In the genomic region with DNA sequence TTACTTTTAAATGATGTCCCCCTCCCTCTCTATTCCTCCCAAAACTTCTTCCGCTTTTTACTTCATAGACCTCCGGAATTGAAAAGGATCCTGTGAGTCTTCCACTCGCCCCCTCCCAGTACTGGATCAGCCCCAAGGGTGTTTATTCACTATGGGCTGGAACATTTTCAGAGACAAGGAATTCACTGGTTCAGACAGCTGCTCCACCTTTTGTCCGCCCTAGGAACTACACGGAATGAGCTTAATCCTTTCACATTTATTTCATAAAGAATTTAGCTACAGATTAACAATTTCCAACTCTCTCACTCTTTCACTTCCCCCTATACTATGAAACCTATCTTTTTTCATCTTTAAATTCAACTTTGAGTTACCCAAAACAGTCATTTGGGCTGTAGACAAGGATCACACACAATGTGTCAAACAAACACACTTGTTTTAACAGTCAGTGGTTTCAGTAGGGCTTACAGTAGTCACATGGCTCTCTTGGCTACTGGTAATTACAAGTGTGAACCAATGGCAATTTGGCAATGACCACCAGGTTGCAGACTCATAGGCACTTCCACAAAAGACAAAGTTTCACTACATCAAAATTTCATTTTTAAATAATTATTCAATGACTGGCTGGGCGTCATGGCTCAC, we compare ENCODE assay signal across 9 cellular contexts. TPM values are rescaled to one million over a fixed set of nuclear protein-coding genes. Genes with fewer than 3 reads are reported as not detected.
DNase-seq lines count a peak whose midpoint lies in the region; ATAC-seq, FAIRE-seq and TF ChIP-seq lines count a peak whose summit lies in the region.
"Had no signal": no experiment of that assay in that cellular context is flagged by ENCODE, and none has a peak within 500 bp of the region (broad histone marks: within the 10 kb centered on the region; RNA-seq: fewer than 3 reads in every experiment).

No MANE protein-coding gene starts in this region.

- TF ChIP-seq POLR2A in esophagus muscularis mucosa (IDR thresholded peaks at IDR 0.05; ENCODE audit: low read depth) = no peak

- WGBS in esophagus muscularis mucosa = 43% methylated on average over 6 of the region's 6 CpGs

- no peaks in the 10 kb centered on the region for H3K4me1 ChIP-seq in esophagus muscularis mucosa

- peak; percentile 5 for FAIRE-seq in GM18507 (lab: Jason Lieb, UNC)

- no peak for TF ChIP-seq EP300 in esophagus muscularis mucosa (IDR thresholded peaks at IDR 0.05)

- TF ChIP-seq CTCF in esophagus muscularis mucosa (IDR thresholded peaks at IDR 0.05) (peak; percentile 24 to 56 (median 28)), omental fat pad (IDR thresholded peaks at IDR 0.05) (peak in 1 of 3 donors; percentile 34)

- DNase-seq in CD1c-positive myeloid dendritic cell (ENCODE audit: extremely low spot score) (peak; percentile 26), GM18507 (ENCODE audit: extremely low spot score, insufficient read length, low read depth) (no peak), RPMI7951 (ENCODE audit: low read depth) (peak; percentile 47), esophagus muscularis mucosa (ENCODE audit: extremely low spot score) (no peak), omental fat pad (ENCODE audit: low spot score) (peak; percentile 42)
- DNase-seq: naive thymus-derived CD8-positive, alpha-beta T cell had no signal

- no peaks in the 10 kb centered on the region for H3K27me3 ChIP-seq in esophagus muscularis mucosa

- H3K4me3 ChIP-seq in esophagus muscularis mucosa = no peak overlapping the region

- H3K9me3 ChIP-seq in esophagus muscularis mucosa = no peaks in the 10 kb centered on the region

- no peak overlapping the region for H3K27ac ChIP-seq in esophagus muscularis mucosa (replicated peaks in 1 of 4)

- peaks cover 0 to 16% (median 5%) of the 10 kb centered on the region in 4 donors for H3K36me3 ChIP-seq in esophagus muscularis mucosa

- intact Hi-C loops in esophagus muscularis mucosa (cut with DNase I) = no loop called here

- ATAC-seq in omental fat pad (ENCODE audit: low FRiP score) (peak; percentile 82), GM21423 (IDR thresholded peaks at IDR 0.05; ENCODE audit: unreplicated experiment) (no peak), HG02623 (IDR thresholded peaks at IDR 0.05; ENCODE audit: unreplicated experiment) (no peak), GM21390 (IDR thresholded peaks at IDR 0.05; ENCODE audit: unreplicated experiment) (no peak)

RNA-seq across cellular contexts. Expression of gene CNIH1, which starts 20.6 kb away (rescaled TPM):
- 157 and 175 TPM in 2 replicates for total RNA-seq in RPMI7951 (2014; rRNA removed; shearing (Covaris generic))
- 100 to 1,000 TPM in 2 of 4 donors, 10 to 100 TPM in 2; 52.3 to 144 (median 103) TPM for total RNA-seq in esophagus muscularis mucosa
- total RNA-seq in omental fat pad = 100 to 1,000 TPM; 101 to 233 (median 212) TPM

RNA-seq across cellular contexts. Expression of gene CDKN3, which starts 23.8 kb away (rescaled TPM):
- 253 and 296 TPM in 2 replicates for total RNA-seq in RPMI7951 (2014; rRNA removed; shearing (Covaris generic))
- 1 to 10 TPM in 2 of 4 donors, under 1 TPM in 2; 0.65 to 4.8 (median 1.0) TPM for total RNA-seq in esophagus muscularis mucosa
- total RNA-seq in omental fat pad = 1 to 10 TPM in 3 of 4 donors, under 1 TPM in 1; 0.94 to 7.6 (median 4.2) TPM

Comparison
In these comparisons a context has a peak if more than half of its experiments do, and no peak if none do; other contexts are left out.
1. DNase-seq: peak in CD1c-positive myeloid dendritic cell (single experiment), RPMI7951 (single experiment) and omental fat pad (single experiment); none in GM18507 (single experiment) and esophagus muscularis mucosa (single experiment).
2. RNA of gene CDKN3, which starts 23.8 kb away (total RNA-seq): 253 to 296 TPM in RPMI7951; 0.94 to 7.6 TPM in omental fat pad and 0.65 to 4.8 TPM in esophagus muscularis mucosa; every median in the first group is over 10 times any median in the second.